ENCODE assay signal across 18 cellular contexts in the genomic region with DNA sequence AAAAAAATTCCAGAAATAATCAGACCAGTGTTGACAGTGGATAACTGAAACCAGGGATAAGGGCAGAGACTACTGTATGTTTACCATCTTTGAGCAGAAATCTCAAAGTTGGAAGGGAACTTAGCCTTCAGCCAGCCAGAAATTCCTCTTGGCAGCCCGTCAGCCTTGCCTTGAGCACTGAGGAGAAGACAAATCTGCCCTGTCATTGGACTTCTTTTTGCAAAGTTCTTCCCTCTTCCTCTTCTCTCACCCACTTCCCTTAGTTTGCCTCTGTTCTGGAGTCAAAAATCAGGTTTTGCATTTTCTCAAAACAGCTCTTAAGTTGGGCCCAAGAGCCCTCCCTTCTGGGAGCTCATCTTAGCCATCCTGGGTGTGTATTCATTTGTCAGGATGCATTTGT. TPM values are rescaled to one million over a fixed set of nuclear protein-coding genes. Genes with fewer than 3 reads are reported as not detected.
DNase-seq lines count a peak whose midpoint lies in the region; ATAC-seq and TF ChIP-seq lines count a peak whose summit lies in the region.
"Had no signal": no experiment of that assay in that cellular context is flagged by ENCODE, and none has a peak within 500 bp of the region (broad histone marks: within the 10 kb centered on the region; RNA-seq: fewer than 3 reads in every experiment).

No MANE protein-coding gene starts in this region.

- H3K4me1 Mint-ChIP-seq in activated naive CD4-positive, alpha-beta T cell treated with anti-CD3 and anti-CD28 coated beads, Interleukin-2, amount 50 U/mL, for 24 hours: peaks cover 11% of the 10 kb centered on the region
- peaks cover 5% of the 10 kb centered on the region for H3K4me1 Mint-ChIP-seq in brain
- H3K4me1 Mint-ChIP-seq in stimulated activated memory B cell treated with anti-CD40 and anti-IgM and Interleukin-4, amounts not matched to agents 10 μg/mL and 1 μg/mL and 100 μg/mL, for 72 hours: peaks cover 14% of the 10 kb centered on the region

- no peaks in the 10 kb centered on the region for H3K27me3 Mint-ChIP-seq in activated naive CD4-positive, alpha-beta T cell treated with anti-CD3 and anti-CD28 coated beads, Interleukin-2, amount 50 U/mL, for 24 hours
- no peaks in the 10 kb centered on the region for H3K27me3 Mint-ChIP-seq in brain
- H3K27me3 Mint-ChIP-seq in stimulated activated memory B cell treated with anti-CD40 and anti-IgM and Interleukin-4, amounts not matched to agents 10 μg/mL and 1 μg/mL and 100 μg/mL, for 72 hours: no peaks in the 10 kb centered on the region
- H3K27me3 Mint-ChIP-seq: activated T-helper 17 cell treated with anti-CD3 and anti-CD28 coated beads, Interleukin-2, amount 50 U/mL, for 72 hours had no signal

- TF ChIP-seq CTCF in NB4 (IDR thresholded peaks at IDR 0.05; ENCODE audit: low read depth, low read length) (no peak), brain (conservative IDR thresholded peaks at IDR 0.05) (no peak)

- no peaks in the 10 kb centered on the region for H3K9me3 Mint-ChIP-seq in activated naive CD4-positive, alpha-beta T cell treated with anti-CD3 and anti-CD28 coated beads, Interleukin-2, amount 50 U/mL, for 24 hours
- H3K9me3 Mint-ChIP-seq in brain: no peaks in the 10 kb centered on the region
- no peaks in the 10 kb centered on the region for H3K9me3 Mint-ChIP-seq in stimulated activated memory B cell treated with anti-CD40 and anti-IgM and Interleukin-4, amounts not matched to agents 10 μg/mL and 1 μg/mL and 100 μg/mL, for 72 hours
- H3K9me3 Mint-ChIP-seq: activated T-helper 17 cell treated with anti-CD3 and anti-CD28 coated beads, Interleukin-2, amount 50 U/mL, for 72 hours had no signal

- DNase-seq in activated naive CD4-positive, alpha-beta T cell treated with Interleukin-2 at 50 U/mL for 16 hours: no peak
- DNase-seq in NB4 (ENCODE audit: low read depth) (peak; percentile 28), middle frontal gyrus (ENCODE audit: extremely low spot score, low spot score) (no peak), OCI-M2 (lab: John Stamatoyannopoulos, UW; ENCODE audit: unreplicated experiment) (no peak), caudate nucleus (lab: John Stamatoyannopoulos, UW) (no peak)
- DNase-seq: activated CD4-positive, alpha-beta T cell treated with anti-CD3 and anti-CD28 coated beads, Interleukin-2, amount 50 U/mL, for 48 hours; hypothalamus; KG1; NCI-H1436 treated with DMSO at 0.1 percent for 48 hours; NCI-H345; stimulated activated naive CD4-positive, alpha-beta T cell treated with Interleukin-2 at 50 U/mL for 16 hours; uterus had no signal

- ATAC-seq in stimulated activated memory B cell treated with anti-CD40 and anti-IgM and Interleukin-4, amounts not matched to agents 10 μg/mL and 1 μg/mL and 100 μg/mL, for 72 hours: no peak
- ATAC-seq: activated T-helper 17 cell treated with anti-CD3 and anti-CD28 coated beads, Interleukin-2, amount 50 U/mL, for 72 hours had no signal

- H3K4me3 Mint-ChIP-seq in activated naive CD4-positive, alpha-beta T cell treated with anti-CD3 and anti-CD28 coated beads, Interleukin-2, amount 50 U/mL, for 24 hours: no peak overlapping the region
- H3K4me3 Mint-ChIP-seq in brain: no peak overlapping the region
- H3K4me3 Mint-ChIP-seq in stimulated activated memory B cell treated with anti-CD40 and anti-IgM and Interleukin-4, amounts not matched to agents 10 μg/mL and 1 μg/mL and 100 μg/mL, for 72 hours: no peak overlapping the region
- H3K4me3 Mint-ChIP-seq: activated T-helper 17 cell treated with anti-CD3 and anti-CD28 coated beads, Interleukin-2, amount 50 U/mL, for 72 hours had no signal

- H3K36me3 Mint-ChIP-seq in activated naive CD4-positive, alpha-beta T cell treated with anti-CD3 and anti-CD28 coated beads, Interleukin-2, amount 50 U/mL, for 24 hours: peaks cover 13% of the 10 kb centered on the region
- H3K36me3 Mint-ChIP-seq in brain: peaks cover 55% of the 10 kb centered on the region
- H3K36me3 Mint-ChIP-seq in stimulated activated memory B cell treated with anti-CD40 and anti-IgM and Interleukin-4, amounts not matched to agents 10 μg/mL and 1 μg/mL and 100 μg/mL, for 72 hours: peaks cover 65% of the 10 kb centered on the region

- no peak for TF ChIP-seq POLR2A in NB4 (IDR thresholded peaks at IDR 0.05; ENCODE audit: extremely low read depth, insufficient read length)

- H3K27ac ChIP-seq in caudate nucleus (ENCODE audit: low read depth, low read length): no peak overlapping the region
- H3K27ac ChIP-seq: SJSA1, uterus had no signal

- no peak overlapping the region for H3K4me3 ChIP-seq in NB4 (ENCODE audit: low read depth, low read length)
- H3K4me3 ChIP-seq: SJSA1, smooth muscle cell, uterus had no signal

- H3K27ac Mint-ChIP-seq in activated naive CD4-positive, alpha-beta T cell treated with anti-CD3 and anti-CD28 coated beads, Interleukin-2, amount 50 U/mL, for 24 hours: peak overlapping the region; percentile 60
- peak overlapping the region in 3 of 5 experiments; percentile 16 to 76 (median 21) for H3K27ac Mint-ChIP-seq in brain
- peak overlapping the region; percentile 12 for H3K27ac Mint-ChIP-seq in stimulated activated memory B cell treated with anti-CD40 and anti-IgM and Interleukin-4, amounts not matched to agents 10 μg/mL and 1 μg/mL and 100 μg/mL, for 72 hours
- H3K27ac Mint-ChIP-seq: activated T-helper 17 cell treated with anti-CD3 and anti-CD28 coated beads, Interleukin-2, amount 50 U/mL, for 72 hours had no signal

RNA-seq across cellular contexts. Expression of gene TUFM, which starts 6.2 kb away (rescaled TPM):
- 286 TPM for polyA plus RNA-seq in brain (ENCODE audit: insufficient read depth, low read depth, low replicate concordance)

RNA-seq across cellular contexts. Expression of gene ATXN2L, which starts 17.1 kb away (rescaled TPM):
- 225 TPM for polyA plus RNA-seq in brain (ENCODE audit: insufficient read depth, low read depth, low replicate concordance)

RNA-seq across cellular contexts. Expression of gene SH2B1, which starts 23.7 kb away (rescaled TPM):
- polyA plus RNA-seq in brain (ENCODE audit: insufficient read depth, low read depth, low replicate concordance): 55.0 TPM

RNA-seq across cellular contexts. Expression of gene ATP2A1, which starts 38.4 kb away (rescaled TPM):
- 0.51 TPM for polyA plus RNA-seq in brain (ENCODE audit: insufficient read depth, low read depth, low replicate concordance)
